Comparison of ENCODE assay signal across 1 cellular context in the genomic region with DNA sequence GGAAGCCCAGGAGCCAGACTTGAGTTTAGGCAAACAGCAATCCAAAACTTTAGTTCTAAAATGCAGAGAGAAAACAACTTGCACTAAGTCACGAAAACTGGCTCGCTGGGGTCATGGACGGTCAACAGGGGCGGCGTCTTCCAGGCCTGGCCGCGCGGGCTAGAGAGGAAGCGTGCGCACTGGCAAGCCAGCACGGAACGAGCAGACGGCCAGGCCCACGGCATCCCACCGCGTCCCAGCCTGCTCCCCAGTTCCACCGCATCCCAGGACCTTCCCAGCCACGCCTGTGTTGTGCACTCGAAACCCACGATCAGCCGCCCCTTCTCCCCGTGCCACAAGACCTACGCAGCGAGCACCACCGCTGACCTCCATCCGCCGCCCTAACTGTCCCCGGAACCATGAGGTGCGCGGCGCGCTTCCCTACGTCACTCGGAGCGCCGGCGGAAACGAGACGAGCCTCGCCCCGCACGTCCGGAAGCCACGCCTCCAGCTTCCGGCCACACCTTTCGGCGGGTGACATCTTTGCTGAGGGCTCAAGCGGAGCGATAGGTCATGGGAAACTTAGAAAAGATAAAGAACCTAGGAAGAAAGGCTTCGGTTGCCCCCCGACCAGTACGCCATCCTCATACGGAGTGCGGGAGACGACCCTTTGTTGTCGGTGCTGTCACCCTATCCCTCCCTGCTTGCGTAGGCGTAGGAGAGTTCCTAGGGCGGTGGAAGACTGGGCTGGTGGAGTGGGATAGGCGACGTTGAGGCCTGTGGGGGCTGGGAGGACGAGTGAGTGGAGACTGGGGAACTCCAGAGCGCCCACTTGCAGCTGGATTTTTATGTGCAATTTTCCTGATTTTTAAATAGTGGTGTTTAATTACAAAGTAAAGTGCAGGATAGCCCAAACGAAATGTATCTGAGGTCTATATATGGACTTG.
TF ChIP-seq lines count a peak whose summit lies in the region.

A gene (minus strand): TSS at position 400 of the 926 bp plus-strand sequence. CDS start 2,460 bp downstream, outside the sequence.

TF ChIP-seq in HepG2, 621 proteins besides CTCF, POLR2A, EP300 and RAD21 (continued from another document and continues in another):
- TF ChIP-seq, protein P1, sequence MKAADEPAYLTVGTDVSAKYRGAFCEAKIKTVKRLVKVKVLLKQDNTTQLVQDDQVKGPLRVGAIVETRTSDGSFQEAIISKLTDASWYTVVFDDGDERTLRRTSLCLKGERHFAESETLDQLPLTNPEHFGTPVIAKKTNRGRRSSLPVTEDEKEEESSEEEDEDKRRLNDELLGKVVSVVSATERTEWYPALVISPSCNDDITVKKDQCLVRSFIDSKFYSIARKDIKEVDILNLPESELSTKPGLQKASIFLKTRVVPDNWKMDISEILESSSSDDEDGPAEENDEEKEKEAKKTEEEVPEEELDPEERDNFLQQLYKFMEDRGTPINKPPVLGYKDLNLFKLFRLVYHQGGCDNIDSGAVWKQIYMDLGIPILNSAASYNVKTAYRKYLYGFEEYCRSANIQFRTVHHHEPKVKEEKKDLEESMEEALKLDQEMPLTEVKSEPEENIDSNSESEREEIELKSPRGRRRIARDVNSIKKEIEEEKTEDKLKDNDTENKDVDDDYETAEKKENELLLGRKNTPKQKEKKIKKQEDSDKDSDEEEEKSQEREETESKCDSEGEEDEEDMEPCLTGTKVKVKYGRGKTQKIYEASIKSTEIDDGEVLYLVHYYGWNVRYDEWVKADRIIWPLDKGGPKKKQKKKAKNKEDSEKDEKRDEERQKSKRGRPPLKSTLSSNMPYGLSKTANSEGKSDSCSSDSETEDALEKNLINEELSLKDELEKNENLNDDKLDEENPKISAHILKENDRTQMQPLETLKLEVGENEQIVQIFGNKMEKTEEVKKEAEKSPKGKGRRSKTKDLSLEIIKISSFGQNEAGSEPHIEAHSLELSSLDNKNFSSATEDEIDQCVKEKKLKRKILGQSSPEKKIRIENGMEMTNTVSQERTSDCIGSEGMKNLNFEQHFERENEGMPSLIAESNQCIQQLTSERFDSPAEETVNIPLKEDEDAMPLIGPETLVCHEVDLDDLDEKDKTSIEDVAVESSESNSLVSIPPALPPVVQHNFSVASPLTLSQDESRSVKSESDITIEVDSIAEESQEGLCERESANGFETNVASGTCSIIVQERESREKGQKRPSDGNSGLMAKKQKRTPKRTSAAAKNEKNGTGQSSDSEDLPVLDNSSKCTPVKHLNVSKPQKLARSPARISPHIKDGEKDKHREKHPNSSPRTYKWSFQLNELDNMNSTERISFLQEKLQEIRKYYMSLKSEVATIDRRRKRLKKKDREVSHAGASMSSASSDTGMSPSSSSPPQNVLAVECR (CRISPR knock-in tag; IDR thresholded peaks at IDR 0.05; ENCODE audit: borderline replicate concordance) = peak; percentile 99
- TF ChIP-seq, protein P2, sequence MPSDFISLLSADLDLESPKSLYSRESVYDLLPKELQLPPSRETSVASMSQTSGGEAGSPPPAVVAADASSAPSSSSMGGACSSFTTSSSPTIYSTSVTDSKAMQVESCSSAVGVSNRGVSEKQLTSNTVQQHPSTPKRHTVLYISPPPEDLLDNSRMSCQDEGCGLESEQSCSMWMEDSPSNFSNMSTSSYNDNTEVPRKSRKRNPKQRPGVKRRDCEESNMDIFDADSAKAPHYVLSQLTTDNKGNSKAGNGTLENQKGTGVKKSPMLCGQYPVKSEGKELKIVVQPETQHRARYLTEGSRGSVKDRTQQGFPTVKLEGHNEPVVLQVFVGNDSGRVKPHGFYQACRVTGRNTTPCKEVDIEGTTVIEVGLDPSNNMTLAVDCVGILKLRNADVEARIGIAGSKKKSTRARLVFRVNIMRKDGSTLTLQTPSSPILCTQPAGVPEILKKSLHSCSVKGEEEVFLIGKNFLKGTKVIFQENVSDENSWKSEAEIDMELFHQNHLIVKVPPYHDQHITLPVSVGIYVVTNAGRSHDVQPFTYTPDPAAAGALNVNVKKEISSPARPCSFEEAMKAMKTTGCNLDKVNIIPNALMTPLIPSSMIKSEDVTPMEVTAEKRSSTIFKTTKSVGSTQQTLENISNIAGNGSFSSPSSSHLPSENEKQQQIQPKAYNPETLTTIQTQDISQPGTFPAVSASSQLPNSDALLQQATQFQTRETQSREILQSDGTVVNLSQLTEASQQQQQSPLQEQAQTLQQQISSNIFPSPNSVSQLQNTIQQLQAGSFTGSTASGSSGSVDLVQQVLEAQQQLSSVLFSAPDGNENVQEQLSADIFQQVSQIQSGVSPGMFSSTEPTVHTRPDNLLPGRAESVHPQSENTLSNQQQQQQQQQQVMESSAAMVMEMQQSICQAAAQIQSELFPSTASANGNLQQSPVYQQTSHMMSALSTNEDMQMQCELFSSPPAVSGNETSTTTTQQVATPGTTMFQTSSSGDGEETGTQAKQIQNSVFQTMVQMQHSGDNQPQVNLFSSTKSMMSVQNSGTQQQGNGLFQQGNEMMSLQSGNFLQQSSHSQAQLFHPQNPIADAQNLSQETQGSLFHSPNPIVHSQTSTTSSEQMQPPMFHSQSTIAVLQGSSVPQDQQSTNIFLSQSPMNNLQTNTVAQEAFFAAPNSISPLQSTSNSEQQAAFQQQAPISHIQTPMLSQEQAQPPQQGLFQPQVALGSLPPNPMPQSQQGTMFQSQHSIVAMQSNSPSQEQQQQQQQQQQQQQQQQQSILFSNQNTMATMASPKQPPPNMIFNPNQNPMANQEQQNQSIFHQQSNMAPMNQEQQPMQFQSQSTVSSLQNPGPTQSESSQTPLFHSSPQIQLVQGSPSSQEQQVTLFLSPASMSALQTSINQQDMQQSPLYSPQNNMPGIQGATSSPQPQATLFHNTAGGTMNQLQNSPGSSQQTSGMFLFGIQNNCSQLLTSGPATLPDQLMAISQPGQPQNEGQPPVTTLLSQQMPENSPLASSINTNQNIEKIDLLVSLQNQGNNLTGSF (CRISPR knock-in tag; IDR thresholded peaks at IDR 0.05) = 0 out of 2 replicates have a peak, but pooled peaks have one; percentile 67
- TF ChIP-seq MIER2 (CRISPR knock-in tag; IDR thresholded peaks at IDR 0.05) (no peak), RFXANK (CRISPR knock-in tag; IDR thresholded peaks at IDR 0.05) (no peak), SIX4 (CRISPR knock-in tag; IDR thresholded peaks at IDR 0.05) (peak; percentile 25; the same call in 1 of the 2 replicates), ZNF644 (CRISPR knock-in tag; IDR thresholded peaks at IDR 0.05; ENCODE audit: low read depth) (peak; percentile 43), TOE1 (CRISPR knock-in tag; IDR thresholded peaks at IDR 0.05) (no peak), ZNF790 (CRISPR knock-in tag; IDR thresholded peaks at IDR 0.05; ENCODE audit: borderline replicate concordance) (peak; percentile 90), PRMT3 (CRISPR knock-in tag; IDR thresholded peaks at IDR 0.05; ENCODE audit: borderline replicate concordance, low read depth) (0 out of 2 replicates have a peak, but pooled peaks have one; percentile 24), TMF1 (CRISPR knock-in tag; IDR thresholded peaks at IDR 0.05; ENCODE audit: low read depth) (no peak; the same call in none of the 2 replicates), ARNTL (CRISPR knock-in tag; IDR thresholded peaks at IDR 0.05) (peak; percentile 57), SOX5 (CRISPR knock-in tag; IDR thresholded peaks at IDR 0.05; ENCODE audit: borderline replicate concordance) (peak; percentile 39; the same call in 1 of the 2 replicates), TGIF2 (CRISPR knock-in tag; IDR thresholded peaks at IDR 0.05) (peak; percentile 76; the same call in 1 of the 2 replicates), YEATS4 (CRISPR knock-in tag; IDR thresholded peaks at IDR 0.05; ENCODE audit: borderline replicate concordance) (peak; percentile 99), PHF5A (CRISPR knock-in tag; IDR thresholded peaks at IDR 0.05; ENCODE audit: low read depth, unreplicated experiment) (peak; percentile 57), ZNF333 (CRISPR knock-in tag; IDR thresholded peaks at IDR 0.05; ENCODE audit: borderline replicate concordance) (peak; percentile 97), ARID2 (CRISPR knock-in tag; IDR thresholded peaks at IDR 0.05; ENCODE audit: borderline replicate concordance) (no peak; the same call in 1 of the 2 replicates)
- TF ChIP-seq, protein P3, sequence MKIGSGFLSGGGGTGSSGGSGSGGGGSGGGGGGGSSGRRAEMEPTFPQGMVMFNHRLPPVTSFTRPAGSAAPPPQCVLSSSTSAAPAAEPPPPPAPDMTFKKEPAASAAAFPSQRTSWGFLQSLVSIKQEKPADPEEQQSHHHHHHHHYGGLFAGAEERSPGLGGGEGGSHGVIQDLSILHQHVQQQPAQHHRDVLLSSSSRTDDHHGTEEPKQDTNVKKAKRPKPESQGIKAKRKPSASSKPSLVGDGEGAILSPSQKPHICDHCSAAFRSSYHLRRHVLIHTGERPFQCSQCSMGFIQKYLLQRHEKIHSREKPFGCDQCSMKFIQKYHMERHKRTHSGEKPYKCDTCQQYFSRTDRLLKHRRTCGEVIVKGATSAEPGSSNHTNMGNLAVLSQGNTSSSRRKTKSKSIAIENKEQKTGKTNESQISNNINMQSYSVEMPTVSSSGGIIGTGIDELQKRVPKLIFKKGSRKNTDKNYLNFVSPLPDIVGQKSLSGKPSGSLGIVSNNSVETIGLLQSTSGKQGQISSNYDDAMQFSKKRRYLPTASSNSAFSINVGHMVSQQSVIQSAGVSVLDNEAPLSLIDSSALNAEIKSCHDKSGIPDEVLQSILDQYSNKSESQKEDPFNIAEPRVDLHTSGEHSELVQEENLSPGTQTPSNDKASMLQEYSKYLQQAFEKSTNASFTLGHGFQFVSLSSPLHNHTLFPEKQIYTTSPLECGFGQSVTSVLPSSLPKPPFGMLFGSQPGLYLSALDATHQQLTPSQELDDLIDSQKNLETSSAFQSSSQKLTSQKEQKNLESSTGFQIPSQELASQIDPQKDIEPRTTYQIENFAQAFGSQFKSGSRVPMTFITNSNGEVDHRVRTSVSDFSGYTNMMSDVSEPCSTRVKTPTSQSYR (CRISPR knock-in tag; IDR thresholded peaks at IDR 0.05; ENCODE audit: borderline replicate concordance) = peak; percentile 73; the same call in 1 of the 2 replicates
- TF ChIP-seq, protein P4, sequence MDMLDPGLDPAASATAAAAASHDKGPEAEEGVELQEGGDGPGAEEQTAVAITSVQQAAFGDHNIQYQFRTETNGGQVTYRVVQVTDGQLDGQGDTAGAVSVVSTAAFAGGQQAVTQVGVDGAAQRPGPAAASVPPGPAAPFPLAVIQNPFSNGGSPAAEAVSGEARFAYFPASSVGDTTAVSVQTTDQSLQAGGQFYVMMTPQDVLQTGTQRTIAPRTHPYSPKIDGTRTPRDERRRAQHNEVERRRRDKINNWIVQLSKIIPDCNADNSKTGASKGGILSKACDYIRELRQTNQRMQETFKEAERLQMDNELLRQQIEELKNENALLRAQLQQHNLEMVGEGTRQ (IDR thresholded peaks at IDR 0.05; ENCODE audit: low read depth, low read length) = no peak
- TF ChIP-seq, protein P4 (CRISPR knock-in tag; IDR thresholded peaks at IDR 0.05; ENCODE audit: borderline replicate concordance) = no peak; the same call in 1 of the 2 replicates
- TF ChIP-seq, protein P5, sequence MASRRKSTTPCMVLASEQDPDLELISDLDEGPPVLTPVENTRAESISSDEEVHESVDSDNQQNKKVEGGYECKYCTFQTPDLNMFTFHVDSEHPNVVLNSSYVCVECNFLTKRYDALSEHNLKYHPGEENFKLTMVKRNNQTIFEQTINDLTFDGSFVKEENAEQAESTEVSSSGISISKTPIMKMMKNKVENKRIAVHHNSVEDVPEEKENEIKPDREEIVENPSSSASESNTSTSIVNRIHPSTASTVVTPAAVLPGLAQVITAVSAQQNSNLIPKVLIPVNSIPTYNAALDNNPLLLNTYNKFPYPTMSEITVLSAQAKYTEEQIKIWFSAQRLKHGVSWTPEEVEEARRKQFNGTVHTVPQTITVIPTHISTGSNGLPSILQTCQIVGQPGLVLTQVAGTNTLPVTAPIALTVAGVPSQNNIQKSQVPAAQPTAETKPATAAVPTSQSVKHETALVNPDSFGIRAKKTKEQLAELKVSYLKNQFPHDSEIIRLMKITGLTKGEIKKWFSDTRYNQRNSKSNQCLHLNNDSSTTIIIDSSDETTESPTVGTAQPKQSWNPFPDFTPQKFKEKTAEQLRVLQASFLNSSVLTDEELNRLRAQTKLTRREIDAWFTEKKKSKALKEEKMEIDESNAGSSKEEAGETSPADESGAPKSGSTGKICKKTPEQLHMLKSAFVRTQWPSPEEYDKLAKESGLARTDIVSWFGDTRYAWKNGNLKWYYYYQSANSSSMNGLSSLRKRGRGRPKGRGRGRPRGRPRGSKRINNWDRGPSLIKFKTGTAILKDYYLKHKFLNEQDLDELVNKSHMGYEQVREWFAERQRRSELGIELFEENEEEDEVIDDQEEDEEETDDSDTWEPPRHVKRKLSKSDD (CRISPR knock-in tag; IDR thresholded peaks at IDR 0.05; ENCODE audit: low read depth) = peak; percentile 61; the same call in 1 of the 2 replicates
- TF ChIP-seq, protein P6, sequence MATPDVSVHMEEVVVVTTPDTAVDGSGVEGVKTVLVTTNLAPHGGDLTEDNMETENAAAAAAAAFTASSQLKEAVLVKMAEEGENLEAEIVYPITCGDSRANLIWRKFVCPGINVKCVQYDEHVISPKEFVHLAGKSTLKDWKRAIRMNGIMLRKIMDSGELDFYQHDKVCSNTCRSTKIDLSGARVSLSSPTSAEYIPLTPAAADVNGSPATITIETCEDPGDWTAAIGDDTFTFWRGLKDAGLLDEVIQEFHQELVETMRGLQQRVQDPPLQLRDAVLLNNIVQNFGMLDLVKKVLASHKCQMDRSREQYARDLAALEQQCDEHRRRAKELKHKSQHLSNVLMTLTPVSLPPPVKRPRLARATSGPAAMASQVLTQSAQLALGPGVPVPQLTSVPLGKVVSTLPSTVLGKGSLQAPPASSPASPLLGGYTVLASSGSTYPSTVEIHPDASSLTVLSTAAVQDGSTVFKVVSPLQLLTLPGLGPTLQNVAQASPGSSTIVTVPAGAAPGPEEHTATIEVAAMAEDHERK (CRISPR knock-in tag; IDR thresholded peaks at IDR 0.05; ENCODE audit: low read depth) = peak; percentile 89
- TF ChIP-seq, protein P7, sequence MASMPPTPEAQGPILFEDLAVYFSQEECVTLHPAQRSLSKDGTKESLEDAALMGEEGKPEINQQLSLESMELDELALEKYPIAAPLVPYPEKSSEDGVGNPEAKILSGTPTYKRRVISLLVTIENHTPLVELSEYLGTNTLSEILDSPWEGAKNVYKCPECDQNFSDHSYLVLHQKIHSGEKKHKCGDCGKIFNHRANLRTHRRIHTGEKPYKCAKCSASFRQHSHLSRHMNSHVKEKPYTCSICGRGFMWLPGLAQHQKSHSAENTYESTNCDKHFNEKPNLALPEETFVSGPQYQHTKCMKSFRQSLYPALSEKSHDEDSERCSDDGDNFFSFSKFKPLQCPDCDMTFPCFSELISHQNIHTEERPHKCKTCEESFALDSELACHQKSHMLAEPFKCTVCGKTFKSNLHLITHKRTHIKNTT (CRISPR knock-in tag; IDR thresholded peaks at IDR 0.05) = 0 out of 2 replicates have a peak, but pooled peaks have one; percentile 21
